ENCODE assay signal across 17 cellular contexts in the genomic region with DNA sequence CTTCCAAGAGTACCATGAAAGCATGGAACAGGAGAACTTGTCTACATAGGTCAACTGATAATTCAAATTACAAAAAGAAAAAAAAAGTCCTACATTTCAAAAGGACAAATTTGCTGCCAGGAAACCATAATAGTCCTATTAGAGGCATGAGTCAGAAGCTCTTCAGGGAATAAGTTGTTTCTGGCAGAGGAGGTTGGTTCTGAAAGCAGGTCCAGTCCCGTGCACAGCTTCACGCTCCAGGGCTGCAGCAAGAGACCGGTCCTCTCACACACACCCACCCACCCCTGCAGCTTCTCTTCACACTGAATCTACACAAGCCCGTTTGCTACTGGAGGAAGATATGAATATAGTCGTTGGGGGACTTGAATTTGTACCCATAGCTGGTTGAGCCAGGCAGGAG. TPM values are rescaled to one million over a fixed set of nuclear protein-coding genes. Genes with fewer than 3 reads are reported as not detected.
A peak's percentile ranks its signal among the peaks of the same experiment; 100 is the strongest.
DNase-seq lines count a peak whose midpoint lies in the region; ATAC-seq and TF ChIP-seq lines count a peak whose summit lies in the region.
"Had no signal": no experiment of that assay in that cellular context is flagged by ENCODE, and none has a peak within 500 bp of the region (broad histone marks: within the 10 kb centered on the region; RNA-seq: fewer than 3 reads in every experiment).

No MANE protein-coding gene starts in this region.

- intact Hi-C loops in ovary (cut with DNase I) = no loop called here

- TF ChIP-seq CTCF in AG10803 (conservative IDR thresholded peaks at IDR 0.05; ENCODE audit: low read length) = no peak
- TF ChIP-seq CTCF in gastroesophageal sphincter (IDR thresholded peaks at IDR 0.05) = no peak
- no peak for TF ChIP-seq CTCF in ovary (IDR thresholded peaks at IDR 0.05)

- H3K27ac ChIP-seq in gastroesophageal sphincter = no peak overlapping the region
- H3K27ac ChIP-seq in ovary = peak overlapping the region; percentile 33 to 46
- H3K27ac ChIP-seq: HL-60, PC-9, upper lobe of left lung had no signal

- H3K36me3 ChIP-seq in gastroesophageal sphincter = no peaks in the 10 kb centered on the region
- H3K36me3 ChIP-seq in ovary = no peaks in the 10 kb centered on the region
- H3K36me3 ChIP-seq: upper lobe of left lung had no signal

- no peak for TF ChIP-seq POLR2A in gastroesophageal sphincter (IDR thresholded peaks at IDR 0.05)
- no peak for TF ChIP-seq POLR2A in ovary (IDR thresholded peaks at IDR 0.05)

- H3K4me1 ChIP-seq in gastroesophageal sphincter (no peaks in the 10 kb centered on the region), ovary (ENCODE audit: insufficient read depth) (peaks cover 2% of the 10 kb centered on the region)
- H3K4me1 ChIP-seq: upper lobe of left lung had no signal

- peak; percentile 60 for DNase-seq in AG10803 (ENCODE audit: low read depth)
- DNase-seq in astrocyte of the hippocampus (ENCODE audit: low read depth, low spot score) = peak; percentile 76
- peak in 4 of 5 donors; percentile 17 to 59 (median 44) for DNase-seq in ovary
- no peak for DNase-seq in NCI-H1105 treated with DMSO at 0.1 percent for 48 hours (lab: John Stamatoyannopoulos, UW)
- DNase-seq in activated effector memory CD4-positive, alpha-beta T cell treated with Interleukin-2 at 50 U/mL for 16 hours = no peak
- no peak for DNase-seq in T1000 (lab: John Stamatoyannopoulos, UW)
- DNase-seq: ACHN; activated CD4-positive, alpha-beta T cell treated with anti-CD3 and anti-CD28 coated beads, Interleukin-2, amount 50 U/mL, for 4 hours; activated T-cell treated with anti-CD3 and anti-CD28 coated beads, Interleukin-2, amount 50 U/mL, for 24 hours; NCI-H1048; NCI-H69; PC-9; stimulated activated naive CD4-positive, alpha-beta T cell had no signal

- no peaks in the 10 kb centered on the region for H3K9me3 ChIP-seq in gastroesophageal sphincter
- no peaks in the 10 kb centered on the region for H3K9me3 ChIP-seq in ovary
- H3K9me3 ChIP-seq: upper lobe of left lung had no signal

- WGBS in gastroesophageal sphincter (ENCODE audit: low coverage in 1 of 2), 2 donors = 20% methylated on average over 1 of the region's 5 CpGs; no CpG with 5 or more reads in 1 of the 2 donors
- WGBS in ovary, 3 donors = 50 to 71% (median 65%) methylated on average over 5 of the region's 5 CpGs

- ATAC-seq in gastroesophageal sphincter = peak; percentile 39
- ATAC-seq in HG02938 (IDR thresholded peaks at IDR 0.05; ENCODE audit: unreplicated experiment) = no peak

- TF ChIP-seq EP300 in gastroesophageal sphincter (IDR thresholded peaks at IDR 0.05) (no peak), ovary (IDR thresholded peaks at IDR 0.05) (no peak)

- no peaks in the 10 kb centered on the region for H3K27me3 ChIP-seq in gastroesophageal sphincter
- no peaks in the 10 kb centered on the region for H3K27me3 ChIP-seq in ovary
- H3K27me3 ChIP-seq: upper lobe of left lung had no signal

- H3K4me3 ChIP-seq in AG10803 (ENCODE audit: low read length) (no peak overlapping the region), gastroesophageal sphincter (no peak overlapping the region), ovary (no peak overlapping the region)
- H3K4me3 ChIP-seq: PC-9, upper lobe of left lung had no signal

RNA-seq across cellular contexts. Expression of a gene that starts 37.0 kb away (rescaled TPM):
- 10 to 100 TPM in 3 of 4 donors, 1 to 10 TPM in 1; 8.9 to 24.6 (median 16.4) TPM for total RNA-seq in gastroesophageal sphincter
- total RNA-seq in ovary = 10 to 100 TPM; 10.8 to 72.3 (median 48.9) TPM
- polyA plus RNA-seq in ovary = 10 to 100 TPM in 1 of 2 donors, 1 to 10 TPM in 1; 5.2 to 36.7 TPM

Comparison
In these comparisons a context has a peak if more than half of its experiments do, and no peak if none do; other contexts are left out.
1. DNase-seq: peak in AG10803 (single experiment), astrocyte of the hippocampus (single experiment) and ovary (4 of 5); none in NCI-H1105 treated with DMSO at 0.1 percent for 48 hours (single experiment), activated effector memory CD4-positive, alpha-beta T cell treated with Interleukin-2 at 50 U/mL for 16 hours (single experiment) and T1000 (single experiment).
2. H3K27ac ChIP-seq: peak in ovary (2 of 2); none in gastroesophageal sphincter (0 of 4).